ENCODE assay signal across 18 cellular contexts in genomic region chr12:72134934-72135333, GRCh38.
A peak's percentile ranks its signal among the peaks of the same experiment; 100 is the strongest.
DNase-seq lines count a peak whose midpoint lies in the region; ATAC-seq and TF ChIP-seq lines count a peak whose summit lies in the region.
"Had no signal": no experiment of that assay in that cellular context is flagged by ENCODE, and none has a peak within 500 bp of the region (broad histone marks: within the 10 kb centered on the region; RNA-seq: fewer than 3 reads in every experiment).

No MANE protein-coding gene starts in this region.

- POLR2A ChIA-PET in activated CD4-positive, alpha-beta memory T cell treated with anti-CD3 and anti-CD28 coated beads, Interleukin-2, amount 10 ng/mL, durations not matched to agents 7 days and 5 days (lab: Charles Lee): no interaction called here
- POLR2A ChIA-PET in WTC11 (lab: Charles Lee): no interaction called here

- DNase-seq in COR-L47 (lab: John Stamatoyannopoulos, UW) (peak; percentile 64), G401 (ENCODE audit: low spot score) (peak; percentile 65), NCI-H1105 treated with DMSO at 0.1 percent for 48 hours (lab: John Stamatoyannopoulos, UW) (peak; percentile 63), mammary epithelial cell (peak; percentile 1), erythroblast (lab: John Stamatoyannopoulos, UW) (no peak), cardiac septum (ENCODE audit: low spot score) (no peak), WTC11 (ENCODE audit: low spot score) (no peak)
- no peak for DNase-seq in activated CD4-positive, alpha-beta memory T cell treated with anti-CD3 and anti-CD28 coated beads, Interleukin-2, amount 10 ng/mL, durations not matched to agents 7 days and 5 days
- DNase-seq: GF-D8, GM23248, HCEC 1CT, MV-4-11, NCI-H146, NCI-H2081 treated with DMSO at 0.1 percent for 48 hours, NCI-H524, Peyer's patch, T-helper 2 cell had no signal

- H3K27ac ChIP-seq in mammary epithelial cell (ENCODE audit: insufficient read depth, low read depth, low read length): no peak overlapping the region
- H3K27ac ChIP-seq: GM23248, Peyer's patch had no signal

- no peaks in the 10 kb centered on the region for H3K36me3 Mint-ChIP-seq in activated CD4-positive, alpha-beta memory T cell treated with anti-CD3 and anti-CD28 coated beads, Interleukin-2, amount 10 ng/mL, durations not matched to agents 7 days and 5 days (ENCODE audit: low read depth)
- H3K36me3 Mint-ChIP-seq in WTC11: no peaks in the 10 kb centered on the region

- no TSS peak for BruUV-seq in mammary epithelial cell (replicated peaks; lab: Mats Ljungman, UMichigan)

- H3K4me2 ChIP-seq in mammary epithelial cell (ENCODE audit: insufficient read depth, low read depth, low read length): no peak overlapping the region

- H3K27me3 Mint-ChIP-seq in activated CD4-positive, alpha-beta memory T cell treated with anti-CD3 and anti-CD28 coated beads, Interleukin-2, amount 10 ng/mL, durations not matched to agents 7 days and 5 days: no peaks in the 10 kb centered on the region
- no peaks in the 10 kb centered on the region for H3K27me3 Mint-ChIP-seq in WTC11 (ENCODE audit: low read depth)

- 38% methylated on average over 4 of the region's 4 CpGs for WGBS in mammary epithelial cell (ENCODE audit: low coverage, missing lambda C conversion rate)

- TF ChIP-seq POLR2A in erythroblast (IDR thresholded peaks at IDR 0.05; ENCODE audit: low read length): no peak

- no peaks in the 10 kb centered on the region for H3K9me3 ChIP-seq in mammary epithelial cell (replicated peaks; ENCODE audit: insufficient read depth, low read length)
- H3K9me3 ChIP-seq: Peyer's patch had no signal

- no peak overlapping the region for H2AFZ ChIP-seq in mammary epithelial cell (ENCODE audit: low read depth, low read length)
- H2AFZ ChIP-seq: GM23248 had no signal

- in situ Hi-C loops in G401 (cut with HindIII; ENCODE audit: low sequenced_read_pairs) (no loop called here), mammary epithelial cell (cut with MboI; ENCODE audit: low sequenced_read_pairs in 2 of 2) (no loop called here)

- TF ChIP-seq CTCF in mammary epithelial cell (conservative IDR thresholded peaks at IDR 0.05 in 1 of 2, IDR thresholded peaks at IDR 0.05 in 1 of 2; ENCODE audit: extremely low read depth in 1 of 2, insufficient read depth in 1 of 2, low read depth in 1 of 2, low read length in 2 of 2): no peak
- TF ChIP-seq CTCF in WTC11 (IDR thresholded peaks at IDR 0.05): no peak

- H4K20me1 ChIP-seq in mammary epithelial cell (ENCODE audit: insufficient read depth, low read length): no peaks in the 10 kb centered on the region

- no peak for ATAC-seq in WTC11
- ATAC-seq: K562 had no signal

- no peaks in the 10 kb centered on the region for H3K9me3 Mint-ChIP-seq in activated CD4-positive, alpha-beta memory T cell treated with anti-CD3 and anti-CD28 coated beads, Interleukin-2, amount 10 ng/mL, durations not matched to agents 7 days and 5 days
- H3K9me3 Mint-ChIP-seq in WTC11: peaks cover 12% of the 10 kb centered on the region; the same call in 1 of the 2 replicates

- no peak overlapping the region for H3K4me3 Mint-ChIP-seq in activated CD4-positive, alpha-beta memory T cell treated with anti-CD3 and anti-CD28 coated beads, Interleukin-2, amount 10 ng/mL, durations not matched to agents 7 days and 5 days
- H3K4me3 Mint-ChIP-seq in WTC11: no peak overlapping the region

- H3K4me1 Mint-ChIP-seq in activated CD4-positive, alpha-beta memory T cell treated with anti-CD3 and anti-CD28 coated beads, Interleukin-2, amount 10 ng/mL, durations not matched to agents 7 days and 5 days: no peaks in the 10 kb centered on the region
- H3K4me1 Mint-ChIP-seq in WTC11: peaks cover 44% of the 10 kb centered on the region

- no peaks in the 10 kb centered on the region for H3K36me3 ChIP-seq in mammary epithelial cell (ENCODE audit: insufficient read depth, low read length)
- H3K36me3 ChIP-seq: Peyer's patch had no signal

- H3K27me3 ChIP-seq in mammary epithelial cell (ENCODE audit: insufficient read depth, low read length): peaks cover 2% of the 10 kb centered on the region
- H3K27me3 ChIP-seq: Peyer's patch had no signal

- H3K79me2 ChIP-seq in mammary epithelial cell (ENCODE audit: insufficient read depth, low read length): no peaks in the 10 kb centered on the region

- H3K9ac ChIP-seq in mammary epithelial cell (ENCODE audit: insufficient read depth, low read length): no peak overlapping the region
- H3K9ac ChIP-seq: GM23248 had no signal

- no peak overlapping the region for H3K27ac Mint-ChIP-seq in activated CD4-positive, alpha-beta memory T cell treated with anti-CD3 and anti-CD28 coated beads, Interleukin-2, amount 10 ng/mL, durations not matched to agents 7 days and 5 days
- H3K27ac Mint-ChIP-seq in WTC11: no peak overlapping the region

- dilution Hi-C loops in mammary epithelial cell (cut with HindIII; ENCODE audit: low sequenced_read_pairs): loop anchor here (5.0 kb wide), 1 partner anchor 108 kb away; no protein-coding TSS in a partner anchor

- H3K4me1 ChIP-seq in mammary epithelial cell (ENCODE audit: insufficient read depth, low read length): no peaks in the 10 kb centered on the region
- H3K4me1 ChIP-seq: Peyer's patch had no signal

- intact Hi-C loops in mammary epithelial cell (cut with micrococcal nuclease) (no loop called here), cardiac septum (cut with DNase I) (no loop called here)

- H3K4me3 ChIP-seq in mammary epithelial cell (replicated peaks in 1 of 3; ENCODE audit: insufficient read depth in 1 of 3, low read depth in 2 of 3, low read length in 3 of 3): no peak overlapping the region
- H3K4me3 ChIP-seq: GM23248, K562, Peyer's patch had no signal

- CTCF ChIA-PET in mammary epithelial cell (lab: Charles Lee; ENCODE audit: low non-redundant PET): no interaction called here
- CTCF ChIA-PET in activated CD4-positive, alpha-beta memory T cell treated with anti-CD3 and anti-CD28 coated beads, Interleukin-2, amount 10 ng/mL, durations not matched to agents 7 days and 5 days (lab: Charles Lee): no interaction called here
- CTCF ChIA-PET in WTC11 (lab: Charles Lee): interaction anchor here (1.1 to 1.3 kb wide), 2 partner anchors 10 to 130 kb away, joined by 3 to 4 read pairs; no protein-coding TSS in a partner anchor

TF ChIP-seq in WTC11, 78 proteins besides CTCF, POLR2A, EP300 and RAD21:
- TF ChIP-seq E2F4 (CRISPR knock-in tag; IDR thresholded peaks at IDR 0.05; ENCODE audit: borderline replicate concordance, low read depth): no peak
- no peak for TF ChIP-seq ZBTB21 (CRISPR knock-in tag; IDR thresholded peaks at IDR 0.05; ENCODE audit: borderline replicate concordance)
- no peak for TF ChIP-seq FOXK1 (CRISPR knock-in tag; IDR thresholded peaks at IDR 0.05)
- TF ChIP-seq ZNF416 (CRISPR knock-in tag; IDR thresholded peaks at IDR 0.05): no peak
- TF ChIP-seq NFATC4 (CRISPR knock-in tag; IDR thresholded peaks at IDR 0.05): no peak
- TF ChIP-seq ZNF219 (CRISPR knock-in tag; IDR thresholded peaks at IDR 0.05; ENCODE audit: borderline replicate concordance): no peak

Comparison
In these comparisons a context has a peak if more than half of its experiments do, and no peak if none do; other contexts are left out.
1. DNase-seq: peak in COR-L47 (single experiment), G401 (single experiment), NCI-H1105 treated with DMSO at 0.1 percent for 48 hours (single experiment) and mammary epithelial cell (single experiment); none in erythroblast (0 of 2), cardiac septum (single experiment), activated CD4-positive, alpha-beta memory T cell treated with anti-CD3 and anti-CD28 coated beads, Interleukin-2, amount 10 ng/mL, durations not matched to agents 7 days and 5 days (single experiment) and WTC11 (single experiment).